ENCODE assay signal across 20 cellular contexts in genomic region chr15:48695088-48695834, GRCh38. TPM values are rescaled to one million over a fixed set of nuclear protein-coding genes. Genes with fewer than 3 reads are reported as not detected.
DNase-seq lines count a peak whose midpoint lies in the region; FAIRE-seq and TF ChIP-seq lines count a peak whose summit lies in the region.
"Had no signal": no experiment of that assay in that cellular context is flagged by ENCODE, and none has a peak within 500 bp of the region (broad histone marks: within the 10 kb centered on the region; RNA-seq: fewer than 3 reads in every experiment).

No MANE protein-coding gene starts in this region.

- H3K27ac ChIP-seq in breast epithelium = no peak overlapping the region
- H3K27ac ChIP-seq: 22Rv1, colonic mucosa, neural progenitor cell, Peyer's patch had no signal

- no TSS peak for BruUV-seq in MCF 10A (replicated peaks; lab: Mats Ljungman, UMichigan)

- TF ChIP-seq POLR2A in breast epithelium (IDR thresholded peaks at IDR 0.05) = no peak

- H3K4me1 ChIP-seq in breast epithelium = no peaks in the 10 kb centered on the region
- H3K4me1 ChIP-seq: colonic mucosa, neural progenitor cell, Peyer's patch had no signal

- DNase-seq in MCF 10A (ENCODE audit: unreplicated experiment) (peak; percentile 59), breast epithelium (ENCODE audit: low spot score in 2 of 2) (no peak), amniotic stem cell (lab: John Stamatoyannopoulos, UW) (peak; percentile 59), foreskin fibroblast (peak; percentile 87 to 92), urothelium cell line (ENCODE audit: low spot score) (peak; percentile 26), glutamatergic neuron (no peak), anterior cingulate cortex (lab: John Stamatoyannopoulos, UW) (no peak)
- no peak for DNase-seq in stimulated activated CD4-positive, alpha-beta T cell treated with anti-CD3 and anti-CD28 coated beads, Interleukin-2, amount 100 ng/mL, for 48 hours
- DNase-seq: activated CD8-positive, alpha-beta memory T cell treated with anti-CD3 and anti-CD28 coated beads for 24 hours; activated naive CD4-positive, alpha-beta T cell treated with Interleukin-2 at 50 U/mL for 16 hours; colonic mucosa; DMS53; H7; NCI-H446 treated with DMSO at 0.1 percent for 48 hours; Peyer's patch; stimulated activated CD4-positive, alpha-beta T cell treated with anti-CD3 and anti-CD28 coated beads, Interleukin-12 subunit alpha, Interleukin-12 subunit beta, amount 100 ng/mL, for 4 hours; T1000 had no signal

- POLR2A ChIA-PET in MCF 10A (lab: Yijun Ruan, JAX) = no interaction called here

- H3K9me3 Mint-ChIP-seq in MCF 10A (ENCODE audit: unreplicated experiment) (no peaks in the 10 kb centered on the region), glutamatergic neuron (ENCODE audit: unreplicated experiment) (no peaks in the 10 kb centered on the region)
- H3K9me3 Mint-ChIP-seq: neural progenitor cell, type B pancreatic cell had no signal

- H3K4me3 Mint-ChIP-seq in MCF 10A (ENCODE audit: unreplicated experiment) = no peak overlapping the region
- H3K4me3 Mint-ChIP-seq in glutamatergic neuron (ENCODE audit: unreplicated experiment) = no peak overlapping the region
- H3K4me3 Mint-ChIP-seq: neural progenitor cell, type B pancreatic cell had no signal

- no peak for FAIRE-seq in urothelium cell line (lab: Jason Lieb, UNC)

- intact Hi-C loops in MCF 10A (cut with micrococcal nuclease) = no loop called here
- intact Hi-C loops in breast epithelium (cut with DNase I; ENCODE audit: low total_unique reads) = no loop called here

- H3K27ac Mint-ChIP-seq in MCF 10A (ENCODE audit: low read depth, unreplicated experiment) (no peak overlapping the region), glutamatergic neuron (ENCODE audit: unreplicated experiment) (no peak overlapping the region)
- H3K27ac Mint-ChIP-seq: neural progenitor cell, type B pancreatic cell had no signal

- H3K4me3 ChIP-seq in breast epithelium = no peak overlapping the region
- H3K4me3 ChIP-seq in foreskin fibroblast (ENCODE audit: low read depth in 1 of 2, low read length in 2 of 2) = no peak overlapping the region
- H3K4me3 ChIP-seq: colonic mucosa, neural progenitor cell, Peyer's patch had no signal

- H3K4me1 Mint-ChIP-seq in MCF 10A (ENCODE audit: insufficient read depth, unreplicated experiment) = peaks cover 33% of the 10 kb centered on the region
- no peaks in the 10 kb centered on the region for H3K4me1 Mint-ChIP-seq in glutamatergic neuron (ENCODE audit: low read depth, unreplicated experiment)
- H3K4me1 Mint-ChIP-seq: neural progenitor cell had no signal

- H3K9me3 ChIP-seq in breast epithelium = no peaks in the 10 kb centered on the region
- H3K9me3 ChIP-seq: colonic mucosa, Peyer's patch had no signal

- H3K27me3 Mint-ChIP-seq in MCF 10A (ENCODE audit: insufficient read depth, unreplicated experiment) = no peaks in the 10 kb centered on the region
- no peaks in the 10 kb centered on the region for H3K27me3 Mint-ChIP-seq in glutamatergic neuron (ENCODE audit: unreplicated experiment)
- H3K27me3 Mint-ChIP-seq: type B pancreatic cell had no signal

- TF ChIP-seq CTCF in MCF 10A (IDR thresholded peaks at IDR 0.05; ENCODE audit: unreplicated experiment) (no peak), breast epithelium (IDR thresholded peaks at IDR 0.05) (no peak), foreskin fibroblast (IDR thresholded peaks at IDR 0.05; ENCODE audit: low read depth, low read length) (no peak), glutamatergic neuron (IDR thresholded peaks at IDR 0.05; ENCODE audit: partially characterized antibody, unreplicated experiment) (no peak)

- CTCF ChIA-PET in MCF 10A (lab: Yijun Ruan, JAX) = no interaction called here

- no peaks in the 10 kb centered on the region for H3K27me3 ChIP-seq in breast epithelium
- H3K27me3 ChIP-seq: colonic mucosa, neural progenitor cell, Peyer's patch had no signal

- peaks cover 2% of the 10 kb centered on the region for H3K36me3 Mint-ChIP-seq in MCF 10A (ENCODE audit: insufficient read depth, unreplicated experiment)
- no peaks in the 10 kb centered on the region for H3K36me3 Mint-ChIP-seq in glutamatergic neuron (ENCODE audit: unreplicated experiment)
- H3K36me3 Mint-ChIP-seq: neural progenitor cell, type B pancreatic cell had no signal

- H3K36me3 ChIP-seq in breast epithelium = no peaks in the 10 kb centered on the region
- H3K36me3 ChIP-seq: colonic mucosa, neural progenitor cell, Peyer's patch had no signal

RNA-seq across cellular contexts. Expression of gene FBN1, which starts 49.8 kb away (rescaled TPM):
- total RNA-seq in MCF 10A (2022) (14.3 and 24.2 TPM in 2 replicates), breast epithelium (100 to 1,000 TPM in 1 of 3 donors, 10 to 100 TPM in 2; 38.5 to 210 (median 83.2) TPM), glutamatergic neuron (ENCODE audit: unreplicated experiment) (12.6 TPM)

Comparison
In these comparisons a context has a peak if more than half of its experiments do, and no peak if none do; other contexts are left out.
1. DNase-seq: peak in MCF 10A (single experiment), amniotic stem cell (single experiment), foreskin fibroblast (2 of 2) and urothelium cell line (single experiment); none in breast epithelium (0 of 2), glutamatergic neuron (single experiment), anterior cingulate cortex (0 of 58) and stimulated activated CD4-positive, alpha-beta T cell treated with anti-CD3 and anti-CD28 coated beads, Interleukin-2, amount 100 ng/mL, for 48 hours (0 of 2).